In the genomic region with DNA sequence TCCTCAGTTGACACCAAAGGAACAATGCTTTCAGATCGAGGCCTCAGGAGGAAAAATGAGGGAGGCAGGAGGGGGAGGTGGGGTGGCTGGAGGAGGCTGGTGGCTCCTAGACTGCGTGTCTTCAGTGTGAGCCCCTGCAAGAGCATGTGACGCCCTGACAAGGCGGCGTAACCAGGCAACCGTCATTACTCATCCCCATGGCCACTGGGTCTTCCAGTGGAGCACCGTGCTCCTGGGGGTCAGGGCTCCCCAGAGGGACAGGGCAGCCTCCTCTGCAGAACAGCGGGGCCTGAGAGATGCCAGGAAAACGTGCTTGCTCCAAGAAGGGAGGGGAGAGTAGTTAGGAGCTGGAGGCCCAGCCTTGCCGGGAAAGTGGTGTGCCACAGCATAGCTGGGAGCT, we compare ENCODE assay signal across 15 cellular contexts.
DNase-seq lines count a peak whose midpoint lies in the region; FAIRE-seq and TF ChIP-seq lines count a peak whose summit lies in the region.
"Had no signal": no experiment of that assay in that cellular context is flagged by ENCODE, and none has a peak within 500 bp of the region (broad histone marks: within the 10 kb centered on the region; RNA-seq: fewer than 3 reads in every experiment).

No MANE protein-coding gene starts in this region.

- DNase-seq in LHCN-M2 (ENCODE audit: low read depth) (peak; percentile 68), medulla oblongata (ENCODE audit: extremely low spot score) (peak; percentile 58), suprapubic skin (ENCODE audit: low spot score in 2 of 2) (no peak), small intestine (no peak), NOMO-1 treated with DMSO at 0.1 percent for 48 hours (lab: John Stamatoyannopoulos, UW; ENCODE audit: unreplicated experiment) (no peak), middle frontal gyrus (ENCODE audit: extremely low spot score, low spot score) (no peak)
- DNase-seq: CD4-positive, alpha-beta memory T cell; GOT3; NCI-H1694 treated with DMSO at 0.1 percent for 48 hours; SHP77 treated with DMSO at 0.1 percent for 48 hours; stimulated activated naive CD8-positive, alpha-beta T cell treated with anti-CD3 and anti-CD28 coated beads, Interleukin-15, amount 100 ng/mL, for 72 hours had no signal

- TF ChIP-seq CTCF in brain (conservative IDR thresholded peaks at IDR 0.05) (no peak), suprapubic skin (IDR thresholded peaks at IDR 0.05) (no peak)

- TF ChIP-seq EP300 in suprapubic skin (IDR thresholded peaks at IDR 0.05) = no peak

- H3K4me1 ChIP-seq in suprapubic skin = no peaks in the 10 kb centered on the region
- H3K4me1 ChIP-seq in small intestine (ENCODE audit: control insufficient read depth in 2 of 2, insufficient read depth in 1 of 2, low read depth in 1 of 2, low read length in 1 of 2) = no peaks in the 10 kb centered on the region

- no peak for FAIRE-seq in small intestine (lab: Jason Lieb, UNC)
- FAIRE-seq: TTC549 had no signal

- H3K36me3 Mint-ChIP-seq in brain = peaks cover 14% of the 10 kb centered on the region
- H3K36me3 Mint-ChIP-seq: activated naive CD4-positive, alpha-beta T cell treated with anti-CD3 and anti-CD28 coated beads, Interleukin-2, amount 50 U/mL, for 24 hours; CD4-positive, alpha-beta memory T cell had no signal

- WGBS in suprapubic skin = 60% methylated on average over 10 of the region's 10 CpGs
- WGBS in small intestine, 3 donors = 56 to 79% (median 68%) methylated on average over 9 to 10 of the region's 10 CpGs

- no peaks in the 10 kb centered on the region for H3K9me3 ChIP-seq in suprapubic skin
- H3K9me3 ChIP-seq in small intestine (ENCODE audit: control insufficient read depth, low read depth) = no peaks in the 10 kb centered on the region

- H3K27ac ChIP-seq in suprapubic skin = peak overlapping the region; percentile 14
- no peak overlapping the region for H3K27ac ChIP-seq in small intestine (ENCODE audit: low read depth in 1 of 2, low read length in 1 of 2)
- H3K27ac ChIP-seq: KMS-11 had no signal

- peaks cover 0 to 3% (median 0%) of the 10 kb centered on the region in 5 experiments for H3K9me3 Mint-ChIP-seq in brain
- H3K9me3 Mint-ChIP-seq: activated naive CD4-positive, alpha-beta T cell treated with anti-CD3 and anti-CD28 coated beads, Interleukin-2, amount 50 U/mL, for 24 hours; CD4-positive, alpha-beta memory T cell; stimulated activated naive CD8-positive, alpha-beta T cell treated with anti-CD3 and anti-CD28 coated beads, Interleukin-15, amount 100 ng/mL, for 72 hours had no signal

- peak overlapping the region; percentile 17 to 97 (median 72) for H3K27ac Mint-ChIP-seq in brain
- H3K27ac Mint-ChIP-seq: activated naive CD4-positive, alpha-beta T cell treated with anti-CD3 and anti-CD28 coated beads, Interleukin-2, amount 50 U/mL, for 24 hours; CD4-positive, alpha-beta memory T cell; stimulated activated naive CD8-positive, alpha-beta T cell treated with anti-CD3 and anti-CD28 coated beads, Interleukin-15, amount 100 ng/mL, for 72 hours had no signal

- H3K4me3 Mint-ChIP-seq in brain = peak overlapping the region in 2 of 5 experiments; percentile 54 to 72
- H3K4me3 Mint-ChIP-seq: activated naive CD4-positive, alpha-beta T cell treated with anti-CD3 and anti-CD28 coated beads, Interleukin-2, amount 50 U/mL, for 24 hours; CD4-positive, alpha-beta memory T cell; stimulated activated naive CD8-positive, alpha-beta T cell treated with anti-CD3 and anti-CD28 coated beads, Interleukin-15, amount 100 ng/mL, for 72 hours had no signal

- H3K4me1 Mint-ChIP-seq in brain = peaks cover 39% of the 10 kb centered on the region
- H3K4me1 Mint-ChIP-seq: activated naive CD4-positive, alpha-beta T cell treated with anti-CD3 and anti-CD28 coated beads, Interleukin-2, amount 50 U/mL, for 24 hours; stimulated activated naive CD8-positive, alpha-beta T cell treated with anti-CD3 and anti-CD28 coated beads, Interleukin-15, amount 100 ng/mL, for 72 hours had no signal

- H3K27me3 Mint-ChIP-seq in brain = no peaks in the 10 kb centered on the region
- H3K27me3 Mint-ChIP-seq: stimulated activated naive CD8-positive, alpha-beta T cell treated with anti-CD3 and anti-CD28 coated beads, Interleukin-15, amount 100 ng/mL, for 72 hours had no signal

- no peak for TF ChIP-seq POLR2A in suprapubic skin (IDR thresholded peaks at IDR 0.05)

- H3K27me3 ChIP-seq in suprapubic skin (no peaks in the 10 kb centered on the region), small intestine (ENCODE audit: control insufficient read depth in 2 of 2, insufficient read depth in 2 of 2, low read length in 2 of 2) (no peaks in the 10 kb centered on the region)

- H3K36me3 ChIP-seq in suprapubic skin = peaks cover 4% of the 10 kb centered on the region
- H3K36me3 ChIP-seq in small intestine (ENCODE audit: control insufficient read depth in 2 of 2, insufficient read depth in 2 of 2, low read length in 2 of 2) = no peaks in the 10 kb centered on the region

- H3K4me3 ChIP-seq in suprapubic skin (no peak overlapping the region), small intestine (ENCODE audit: low read depth in 1 of 2, low read length in 2 of 2) (no peak overlapping the region)

Comparison
In these comparisons a context has a peak if more than half of its experiments do, and no peak if none do; other contexts are left out.
1. DNase-seq: peak in LHCN-M2 (single experiment) and medulla oblongata (single experiment); none in suprapubic skin (0 of 2), small intestine (single experiment), NOMO-1 treated with DMSO at 0.1 percent for 48 hours (single experiment) and middle frontal gyrus (single experiment).